In the genomic region with DNA sequence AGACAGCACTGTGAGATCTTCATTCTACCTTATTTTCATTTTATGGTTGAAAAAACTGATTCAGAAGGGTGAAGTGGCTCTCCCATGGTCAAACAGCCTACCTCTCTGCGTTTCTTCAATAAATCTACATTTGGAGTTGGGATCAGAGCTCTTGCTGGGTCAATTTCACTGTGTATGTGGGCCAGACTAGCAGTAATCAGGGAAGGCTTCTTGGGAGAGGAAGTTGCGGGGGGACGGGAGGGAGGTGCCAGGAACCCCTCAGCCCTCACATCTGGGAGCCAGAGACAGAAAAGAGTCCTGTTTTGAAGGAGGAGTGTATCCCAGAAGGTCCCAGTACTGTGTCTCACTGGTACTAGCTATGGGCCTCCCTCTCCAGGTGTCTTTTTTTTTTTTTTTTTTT, we compare ENCODE assay signal across 9 cellular contexts. TPM values are rescaled to one million over a fixed set of nuclear protein-coding genes. Genes with fewer than 3 reads are reported as not detected.
A peak's percentile ranks its signal among the peaks of the same experiment; 100 is the strongest.
DNase-seq lines count a peak whose midpoint lies in the region; ATAC-seq and TF ChIP-seq lines count a peak whose summit lies in the region.
"Had no signal": no experiment of that assay in that cellular context is flagged by ENCODE, and none has a peak within 500 bp of the region (broad histone marks: within the 10 kb centered on the region; RNA-seq: fewer than 3 reads in every experiment).

No MANE protein-coding gene starts in this region.

- peaks cover 29% of the 10 kb centered on the region for H3K4me1 Mint-ChIP-seq in stimulated activated naive CD8-positive, alpha-beta T cell treated with anti-CD3 and anti-CD28 coated beads, Interleukin-15, Interleukin-2, amounts not matched to agents 100 ng/mL and 50 ng/mL, for 24 hours (ENCODE audit: low read depth)
- peaks cover 11% of the 10 kb centered on the region for H3K4me1 Mint-ChIP-seq in MCF 10A (ENCODE audit: insufficient read depth, unreplicated experiment)

- peak overlapping the region; percentile 86 to 94 for H3K4me3 ChIP-seq in mucosa of rectum (ENCODE audit: low read length in 2 of 2)

- no TSS peak for BruUV-seq in MCF 10A (replicated peaks; lab: Mats Ljungman, UMichigan)

- TF ChIP-seq CTCF in MCF 10A (IDR thresholded peaks at IDR 0.05; ENCODE audit: unreplicated experiment) = no peak

- peak overlapping the region; percentile 88 for H3K4me3 Mint-ChIP-seq in stimulated activated naive CD8-positive, alpha-beta T cell treated with anti-CD3 and anti-CD28 coated beads, Interleukin-15, Interleukin-2, amounts not matched to agents 100 ng/mL and 50 ng/mL, for 24 hours
- peak overlapping the region; percentile 74 for H3K4me3 Mint-ChIP-seq in MCF 10A (ENCODE audit: unreplicated experiment)

- peak overlapping the region; percentile 95 for H3K27ac Mint-ChIP-seq in stimulated activated naive CD8-positive, alpha-beta T cell treated with anti-CD3 and anti-CD28 coated beads, Interleukin-15, Interleukin-2, amounts not matched to agents 100 ng/mL and 50 ng/mL, for 24 hours
- H3K27ac Mint-ChIP-seq in MCF 10A (ENCODE audit: low read depth, unreplicated experiment) = peak overlapping the region; percentile 86

- no peaks in the 10 kb centered on the region for H3K9me3 Mint-ChIP-seq in stimulated activated naive CD8-positive, alpha-beta T cell treated with anti-CD3 and anti-CD28 coated beads, Interleukin-15, Interleukin-2, amounts not matched to agents 100 ng/mL and 50 ng/mL, for 24 hours
- H3K9me3 Mint-ChIP-seq in MCF 10A (ENCODE audit: unreplicated experiment) = no peaks in the 10 kb centered on the region

- peaks cover 9 to 13% of the 10 kb centered on the region in 2 donors for H3K4me1 ChIP-seq in mucosa of rectum (ENCODE audit: control insufficient read depth in 2 of 2, insufficient read depth in 2 of 2, low read length in 2 of 2)

- CTCF ChIA-PET in MCF 10A (lab: Yijun Ruan, JAX) = interaction anchor here (0.6 to 1.8 kb wide), 8 partner anchors 13 to 144 kb away, joined by 3 to 6 read pairs (median 4); a partner anchor contains a TSS

- H3K27me3 ChIP-seq in mucosa of rectum (ENCODE audit: control insufficient read depth in 2 of 2, insufficient read depth in 2 of 2, low read length in 2 of 2) = no peaks in the 10 kb centered on the region

- H3K27ac ChIP-seq in mucosa of rectum (ENCODE audit: low read depth in 2 of 2, low read length in 2 of 2) = peak overlapping the region; percentile 87 to 94

- peaks cover 18% of the 10 kb centered on the region for H3K36me3 Mint-ChIP-seq in stimulated activated naive CD8-positive, alpha-beta T cell treated with anti-CD3 and anti-CD28 coated beads, Interleukin-15, Interleukin-2, amounts not matched to agents 100 ng/mL and 50 ng/mL, for 24 hours (ENCODE audit: low read depth)
- H3K36me3 Mint-ChIP-seq in MCF 10A (ENCODE audit: insufficient read depth, unreplicated experiment) = peaks cover 40% of the 10 kb centered on the region

- H3K27me3 Mint-ChIP-seq in stimulated activated naive CD8-positive, alpha-beta T cell treated with anti-CD3 and anti-CD28 coated beads, Interleukin-15, Interleukin-2, amounts not matched to agents 100 ng/mL and 50 ng/mL, for 24 hours = no peaks in the 10 kb centered on the region
- no peaks in the 10 kb centered on the region for H3K27me3 Mint-ChIP-seq in MCF 10A (ENCODE audit: insufficient read depth, unreplicated experiment)

- POLR2A ChIA-PET in MCF 10A (lab: Yijun Ruan, JAX) = interaction anchor here (0.5 to 6.1 kb wide), 19 partner anchors 7 to 361 kb away, joined by 3 to 106 read pairs (median 4); a partner anchor contains a TSS

- H3K36me3 ChIP-seq in mucosa of rectum (ENCODE audit: control insufficient read depth in 2 of 2, insufficient read depth in 2 of 2, low read length in 2 of 2) = peaks cover 0 to 7% of the 10 kb centered on the region in 2 donors

- DNase-seq in stimulated activated naive CD8-positive, alpha-beta T cell treated with anti-CD3 and anti-CD28 coated beads, Interleukin-15, Interleukin-2, amounts not matched to agents 100 U/mL and 50 U/mL, for 24 hours = no peak
- DNase-seq in MCF 10A (ENCODE audit: unreplicated experiment) (no peak), AG08395 (ENCODE audit: low spot score) (no peak), NCI-H1417 treated with DMSO at 0.1 percent for 48 hours (lab: John Stamatoyannopoulos, UW) (no peak), NOMO-1 (lab: John Stamatoyannopoulos, UW; ENCODE audit: unreplicated experiment in 2 of 2) (no peak)
- DNase-seq: NCI-H2171 had no signal

- H3K9me3 ChIP-seq in mucosa of rectum (ENCODE audit: control insufficient read depth in 2 of 2, low read length in 2 of 2) = no peaks in the 10 kb centered on the region

- intact Hi-C loops in MCF 10A (cut with micrococcal nuclease) = no loop called here

- peak overlapping the region; percentile 79 to 92 for H3K9ac ChIP-seq in mucosa of rectum (ENCODE audit: low read depth in 1 of 2, low read length in 2 of 2)

- ATAC-seq in stimulated activated naive CD8-positive, alpha-beta T cell treated with anti-CD3 and anti-CD28 coated beads, Interleukin-15, Interleukin-2, amounts not matched to agents 100 U/mL and 50 U/mL, for 24 hours = no peak
- no peak for ATAC-seq in HG02610 (IDR thresholded peaks at IDR 0.05; ENCODE audit: unreplicated experiment)

RNA-seq across cellular contexts. Expression of a gene that starts 0.9 kb away (rescaled TPM):
- total RNA-seq in MCF 10A (2022) = 120 and 126 TPM in 2 replicates

RNA-seq across cellular contexts. Expression of a gene that starts 13.1 kb away (rescaled TPM):
- 1,330 and 1,392 TPM in 2 replicates for total RNA-seq in MCF 10A (2022)

RNA-seq across cellular contexts. Expression of a gene that starts 15.2 kb away (rescaled TPM):
- 142 and 154 TPM in 2 replicates for total RNA-seq in MCF 10A (2022)

RNA-seq across cellular contexts. Expression of a gene that starts 30.0 kb away (rescaled TPM):
- total RNA-seq in MCF 10A (2022) = 29.6 and 49.3 TPM in 2 replicates

RNA-seq across cellular contexts. Expression of a gene that starts 36.7 kb away (rescaled TPM):
- 20.8 and 22.4 TPM in 2 replicates for total RNA-seq in MCF 10A (2022)
